Comparison of ENCODE assay signal across 7 cellular contexts in genomic region chr6:156781882-156782631, GRCh38. TPM values are rescaled to one million over a fixed set of nuclear protein-coding genes. Genes with fewer than 3 reads are reported as not detected.
DNase-seq lines count a peak whose midpoint lies in the region; ATAC-seq and TF ChIP-seq lines count a peak whose summit lies in the region.

No MANE protein-coding gene starts in this region.

- in situ Hi-C loops in GM23248 (cut with MboI) (loop anchor here (10.0 kb wide), 1 partner anchor 253 kb away; no protein-coding TSS in a partner anchor), Panc1 (cut with HindIII; ENCODE audit: low pct_unique_long_range_greater_than_20kb, low sequenced_read_pairs) (no loop called here)

- CTCF ChIA-PET in Panc1 (lab: Charles Lee), result no interaction called here

- no peaks in the 10 kb centered on the region for H3K27me3 ChIP-seq in GM23248 (replicated peaks; ENCODE audit: insufficient read depth)
- no peaks in the 10 kb centered on the region for H3K27me3 ChIP-seq in Panc1 (ENCODE audit: control insufficient read depth, insufficient read depth, low read length)
- no peaks in the 10 kb centered on the region for H3K27me3 ChIP-seq in skeletal muscle tissue (ENCODE audit: control insufficient read depth in 3 of 3, insufficient read depth in 3 of 3, low read length in 3 of 3)

- H2AFZ ChIP-seq in GM23248, result peak overlapping the region; percentile 54

- TSS peak; percentile 42 for BruUV-seq in Panc1 (replicated peaks; lab: Mats Ljungman, UMichigan)

- no peaks in the 10 kb centered on the region for H3K9me2 ChIP-seq in GM23248 (ENCODE audit: insufficient read depth)

- intact Hi-C loops in Panc1 (cut with micrococcal nuclease; ENCODE audit: unreplicated experiment), result loop anchor here (5.0 to 10.0 kb wide), 3 partner anchors 217 to 1455 kb away; no protein-coding TSS in a partner anchor

- no peak for ATAC-seq in Panc1

- H3K4me3 ChIP-seq in GM23248, result peak overlapping the region; percentile 79
- peak overlapping the region; percentile 41 to 91; a peak in 3 of 4 replicates for H3K4me3 ChIP-seq in Panc1 (ENCODE audit: low read depth in 2 of 2, low read length in 2 of 2)
- peak overlapping the region; percentile 74 for H3K4me3 ChIP-seq in epithelial cell of proximal tubule (ENCODE audit: low read depth, low read length)
- peak overlapping the region; percentile 13 to 97 (median 91) for H3K4me3 ChIP-seq in skeletal muscle tissue (ENCODE audit: low read length in 3 of 3)

- peaks cover 47% of the 10 kb centered on the region for H3F3A ChIP-seq in GM23248 (ENCODE audit: insufficient read depth)

- WGBS in GM23248 (ENCODE audit: low coverage in 1 of 2, low lambda C conversion rate in 2 of 2, missing lambda C conversion rate in 2 of 2), 2 experiments, result 6% methylated on average over 8 of the region's 8 CpGs

- peak overlapping the region; percentile 92 for H3K4me2 ChIP-seq in GM23248 (ENCODE audit: unreplicated experiment)

- no peaks in the 10 kb centered on the region for H4K20me1 ChIP-seq in GM23248 (ENCODE audit: insufficient read depth)

- no peaks in the 10 kb centered on the region for H3K9me3 ChIP-seq in GM23248 (ENCODE audit: low read depth)
- no peaks in the 10 kb centered on the region for H3K9me3 ChIP-seq in Panc1 (ENCODE audit: control insufficient read depth, insufficient read depth, low read depth, low read length)
- H3K9me3 ChIP-seq in skeletal muscle tissue (ENCODE audit: control insufficient read depth in 3 of 3, low read length in 3 of 3), result no peaks in the 10 kb centered on the region

- peaks cover 8% of the 10 kb centered on the region; the same call in 1 of the 2 replicates for H3K36me3 ChIP-seq in GM23248 (ENCODE audit: low read depth)
- H3K36me3 ChIP-seq in Panc1 (ENCODE audit: control insufficient read depth, insufficient read depth, low read length), result peaks cover 3% of the 10 kb centered on the region
- peaks cover 0 to 3% (median 0%) of the 10 kb centered on the region in 3 donors for H3K36me3 ChIP-seq in skeletal muscle tissue (ENCODE audit: control insufficient read depth in 3 of 3, insufficient read depth in 3 of 3, low read length in 3 of 3)

- TF ChIP-seq CTCF in Panc1 (IDR thresholded peaks at IDR 0.05) (no peak), epithelial cell of proximal tubule (conservative IDR thresholded peaks at IDR 0.05; ENCODE audit: low read depth, low read length) (no peak)

- peak; percentile 50 for DNase-seq in GM23248
- DNase-seq in Panc1 (ENCODE audit: low read depth, low spot score), result no peak
- DNase-seq in epithelial cell of proximal tubule (ENCODE audit: low read depth), result no peak
- no peak for DNase-seq in NCI-H748 treated with DMSO at 0.1 percent for 48 hours (lab: John Stamatoyannopoulos, UW)
- no peak for DNase-seq in Kasumi-1 (lab: John Stamatoyannopoulos, UW)
- no peak for DNase-seq in ecto neural progenitor cell (ENCODE audit: low spot score)

- peaks cover 78% of the 10 kb centered on the region for H3K79me2 ChIP-seq in GM23248 (ENCODE audit: insufficient read depth)

- H3K4me1 ChIP-seq in GM23248 (ENCODE audit: insufficient read depth), result peaks cover 32% of the 10 kb centered on the region
- H3K4me1 ChIP-seq in Panc1 (ENCODE audit: control insufficient read depth, insufficient read depth, low read length), result peaks cover 43% of the 10 kb centered on the region; the same call in 1 of the 2 replicates
- peaks cover 15 to 27% (median 17%) of the 10 kb centered on the region in 3 donors for H3K4me1 ChIP-seq in skeletal muscle tissue (ENCODE audit: control insufficient read depth in 3 of 3, insufficient read depth in 3 of 3, low read length in 3 of 3)

- H3K27ac ChIP-seq in GM23248 (peak overlapping the region; percentile 85), Panc1 (ENCODE audit: low read length) (peak overlapping the region; percentile 95), skeletal muscle tissue (ENCODE audit: low read depth, low read length) (peak overlapping the region; percentile 93)

- POLR2A ChIA-PET in Panc1 (lab: Charles Lee), result no interaction called here

- H3K9ac ChIP-seq in GM23248, result peak overlapping the region; percentile 94
- peak overlapping the region; percentile 76 to 94 (median 88) for H3K9ac ChIP-seq in skeletal muscle tissue (ENCODE audit: low read depth in 1 of 3, low read length in 3 of 3)

RNA-seq across cellular contexts. Expression of gene ARID1B, which starts 4.9 kb away (rescaled TPM):
- 19.3 and 25.5 TPM in 2 replicates for total RNA-seq in GM23248 (2014; rRNA removed; shearing (Covaris generic))
- polyA plus RNA-seq in GM23248 (2016; fragmentation: Nextera tagmentation; extraction: Ambion mirVana), result 19.3 and 21.2 TPM in 2 replicates
- total RNA-seq in Panc1 (2021; ENCODE audit: unreplicated experiment) (91.7 TPM), epithelial cell of proximal tubule (17.3 and 18.5 TPM in 2 replicates), skeletal muscle tissue (73.6 TPM)
- polyA plus RNA-seq in Panc1 (2012; ENCODE audit: insufficient read length), result 53.4 TPM
